ENCODE assay signal across 15 cellular contexts in the genomic region with DNA sequence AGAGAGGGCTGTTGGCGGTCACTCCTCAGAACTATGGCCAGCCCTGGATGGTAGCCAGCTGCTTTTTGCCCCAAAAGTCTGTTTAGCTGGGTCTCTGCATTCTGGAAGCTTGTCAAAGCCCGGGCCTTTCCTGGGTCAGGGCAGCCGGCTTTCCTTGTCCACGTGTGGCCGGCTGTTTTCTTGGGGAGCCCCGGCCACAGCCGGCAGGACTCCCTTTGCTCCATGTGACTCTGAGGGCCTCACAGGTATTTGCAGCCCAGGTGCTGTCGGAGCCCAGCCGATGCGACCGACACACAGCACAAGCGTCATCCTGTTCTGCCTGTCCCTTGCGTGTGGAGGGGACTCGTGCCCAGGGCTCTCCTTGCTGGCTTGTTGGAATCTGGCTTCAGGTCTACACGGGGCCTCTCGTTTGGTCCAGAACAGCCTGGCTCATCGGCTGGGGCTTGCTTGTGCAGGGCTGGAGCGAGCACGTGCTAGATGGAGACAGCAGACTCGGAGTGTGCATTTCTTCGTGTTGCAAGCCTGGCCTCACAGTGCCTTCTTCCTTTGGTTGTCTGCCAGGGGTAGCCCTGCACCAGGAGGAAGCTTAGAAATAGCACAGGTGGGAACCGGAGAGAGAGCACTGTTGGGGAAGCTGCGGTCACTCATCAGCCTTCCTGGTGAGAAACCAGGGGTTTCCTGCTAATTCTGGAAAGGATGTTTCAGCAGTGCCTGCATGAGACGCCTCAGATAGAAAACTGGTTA. TPM values are rescaled to one million over a fixed set of nuclear protein-coding genes. Genes with fewer than 3 reads are reported as not detected.
A peak's percentile ranks its signal among the peaks of the same experiment; 100 is the strongest.
DNase-seq lines count a peak whose midpoint lies in the region; ATAC-seq and TF ChIP-seq lines count a peak whose summit lies in the region.
"Had no signal": no experiment of that assay in that cellular context is flagged by ENCODE, and none has a peak within 500 bp of the region (broad histone marks: within the 10 kb centered on the region; RNA-seq: fewer than 3 reads in every experiment).

No MANE protein-coding gene starts in this region.

- in situ Hi-C loops in gastrocnemius medialis (cut with MboI; ENCODE audit: low sequenced_read_pairs in 4 of 4), result no loop called here

- 93% methylated on average over 21 to 24 of the region's 24 CpGs for WGBS in endodermal cell (ENCODE audit: insufficient coverage in 1 of 2, insufficient read length in 1 of 2), 2 experiments

- no peaks in the 10 kb centered on the region for H3K27me3 ChIP-seq in right atrium auricular region
- no peaks in the 10 kb centered on the region for H3K27me3 ChIP-seq in gastrocnemius medialis
- no peaks in the 10 kb centered on the region for H3K27me3 ChIP-seq in endodermal cell (ENCODE audit: control insufficient read depth, insufficient read depth, low read length, poor library complexity, severe bottlenecking)
- H3K27me3 ChIP-seq: SJSA1 had no signal

- intact Hi-C loops in gastrocnemius medialis (cut with DNase I; ENCODE audit: low total_unique reads), result loop anchor here (5.0 kb wide), 1 partner anchor 56 kb away; no protein-coding TSS in a partner anchor
- intact Hi-C loops in activated T-helper 2 cell treated with anti-CD3 and anti-CD28 coated beads, Interferon-gamma antibody, Interleukin-2, Interleukin-4, amounts not matched to agents 10 μg/mL and 5 μg/mL and 100 μg/mL, durations not matched to agents 14 hours and 24 hours and 36 hours (cut with micrococcal nuclease), result no loop called here

- ATAC-seq in gastrocnemius medialis, result peak; percentile 23 to 55
- ATAC-seq: activated CD8-positive, alpha-beta memory T cell treated with anti-CD3 and anti-CD28 coated beads, Interleukin-2, amount 10 ng/mL, durations not matched to agents 7 days and 5 days had no signal

- H3K9me3 Mint-ChIP-seq in activated T-helper 2 cell treated with anti-CD3 and anti-CD28 coated beads, Interferon-gamma antibody, Interleukin-2, Interleukin-4, amounts not matched to agents 10 μg/mL and 5 μg/mL and 100 μg/mL, durations not matched to agents 14 hours and 24 hours and 36 hours, result peaks cover 6% of the 10 kb centered on the region
- H3K9me3 Mint-ChIP-seq in endodermal cell, result peaks cover 4% of the 10 kb centered on the region

- TF ChIP-seq POLR2A in gastrocnemius medialis (IDR thresholded peaks at IDR 0.05), result no peak

- peaks cover 40% of the 10 kb centered on the region for H3K36me3 Mint-ChIP-seq in activated T-helper 2 cell treated with anti-CD3 and anti-CD28 coated beads, Interferon-gamma antibody, Interleukin-2, Interleukin-4, amounts not matched to agents 10 μg/mL and 5 μg/mL and 100 μg/mL, durations not matched to agents 14 hours and 24 hours and 36 hours (ENCODE audit: low read depth)
- H3K36me3 Mint-ChIP-seq in endodermal cell (ENCODE audit: low read depth), result peaks cover 82% of the 10 kb centered on the region

- H3K4me3 Mint-ChIP-seq in activated T-helper 2 cell treated with anti-CD3 and anti-CD28 coated beads, Interferon-gamma antibody, Interleukin-2, Interleukin-4, amounts not matched to agents 10 μg/mL and 5 μg/mL and 100 μg/mL, durations not matched to agents 14 hours and 24 hours and 36 hours (ENCODE audit: low read depth), result no peak overlapping the region
- H3K4me3 Mint-ChIP-seq in endodermal cell, result no peak overlapping the region
- H3K4me3 Mint-ChIP-seq: activated CD8-positive, alpha-beta memory T cell treated with anti-CD3 and anti-CD28 coated beads, Interleukin-2, amount 10 ng/mL, durations not matched to agents 7 days and 5 days; activated naive CD4-positive, alpha-beta T cell treated with anti-CD3 and anti-CD28 coated beads, Interleukin-2, amount 50 U/mL, for 24 hours had no signal

- DNase-seq in GDM1 (lab: John Stamatoyannopoulos, UW) (peak; percentile 91), SKM-1 treated with dmso at 0.1 percent for 144 hours (lab: John Stamatoyannopoulos, UW; ENCODE audit: unreplicated experiment) (peak; percentile 70), right atrium auricular region (ENCODE audit: low spot score) (no peak), gastrocnemius medialis (peak; percentile 35 to 78), endodermal cell (no peak)
- DNase-seq in activated CD8-positive, alpha-beta memory T cell treated with anti-CD3 and anti-CD28 coated beads, Interleukin-2, amount 50 U/mL, for 48 hours, result no peak
- no peak for DNase-seq in stimulated activated CD4-positive, alpha-beta T cell treated with anti-CD3 and anti-CD28 coated beads, Interleukin-12 subunit alpha, Interleukin-12 subunit beta, amount 100 ng/mL, for 4 hours
- no peak for DNase-seq in activated T-helper 2 cell treated with anti-CD3 and anti-CD28 coated beads, Interferon-gamma antibody, Interleukin-2, Interleukin-4, amounts not matched to agents 10 μg/mL and 5 μg/mL and 100 μg/mL, durations not matched to agents 14 hours and 24 hours and 36 hours (ENCODE audit: low spot score)
- DNase-seq: activated CD8-positive, alpha-beta memory T cell treated with anti-CD3 and anti-CD28 coated beads, Interleukin-2, amount 10 ng/mL, durations not matched to agents 7 days and 5 days; DMS79 treated with DMSO at 0.1 percent for 48 hours; MM.1S; NCI-H2171 treated with DMSO at 0.1 percent for 48 hours had no signal

- no peak overlapping the region for H3K27ac Mint-ChIP-seq in activated T-helper 2 cell treated with anti-CD3 and anti-CD28 coated beads, Interferon-gamma antibody, Interleukin-2, Interleukin-4, amounts not matched to agents 10 μg/mL and 5 μg/mL and 100 μg/mL, durations not matched to agents 14 hours and 24 hours and 36 hours
- no peak overlapping the region for H3K27ac Mint-ChIP-seq in endodermal cell
- H3K27ac Mint-ChIP-seq: activated CD8-positive, alpha-beta memory T cell treated with anti-CD3 and anti-CD28 coated beads, Interleukin-2, amount 10 ng/mL, durations not matched to agents 7 days and 5 days; activated naive CD4-positive, alpha-beta T cell treated with anti-CD3 and anti-CD28 coated beads, Interleukin-2, amount 50 U/mL, for 24 hours had no signal

- H3K4me1 Mint-ChIP-seq in activated T-helper 2 cell treated with anti-CD3 and anti-CD28 coated beads, Interferon-gamma antibody, Interleukin-2, Interleukin-4, amounts not matched to agents 10 μg/mL and 5 μg/mL and 100 μg/mL, durations not matched to agents 14 hours and 24 hours and 36 hours (ENCODE audit: low read depth), result peaks cover 19% of the 10 kb centered on the region
- peaks cover 12% of the 10 kb centered on the region for H3K4me1 Mint-ChIP-seq in endodermal cell

- no peak overlapping the region for H3K4me3 ChIP-seq in right atrium auricular region
- no peak overlapping the region for H3K4me3 ChIP-seq in gastrocnemius medialis
- H3K4me3 ChIP-seq in endodermal cell (ENCODE audit: low read length), result no peak overlapping the region
- H3K4me3 ChIP-seq: SJSA1 had no signal

- H3K9me3 ChIP-seq in right atrium auricular region (peaks cover 0 to under 1% of the 10 kb centered on the region in 2 donors), gastrocnemius medialis (no peaks in the 10 kb centered on the region), endodermal cell (ENCODE audit: control insufficient read depth, low read length) (peaks cover 3% of the 10 kb centered on the region)

- H3K9ac ChIP-seq in endodermal cell (ENCODE audit: extremely low read depth, low read length, poor library complexity, severe bottlenecking), result no peak overlapping the region

- no peaks in the 10 kb centered on the region for H3K27me3 Mint-ChIP-seq in activated T-helper 2 cell treated with anti-CD3 and anti-CD28 coated beads, Interferon-gamma antibody, Interleukin-2, Interleukin-4, amounts not matched to agents 10 μg/mL and 5 μg/mL and 100 μg/mL, durations not matched to agents 14 hours and 24 hours and 36 hours (ENCODE audit: low read depth)
- H3K27me3 Mint-ChIP-seq in endodermal cell (ENCODE audit: insufficient read depth), result no peaks in the 10 kb centered on the region
- H3K27me3 Mint-ChIP-seq: activated CD8-positive, alpha-beta memory T cell treated with anti-CD3 and anti-CD28 coated beads, Interleukin-2, amount 10 ng/mL, durations not matched to agents 7 days and 5 days; activated naive CD4-positive, alpha-beta T cell treated with anti-CD3 and anti-CD28 coated beads, Interleukin-2, amount 50 U/mL, for 24 hours had no signal

- H3K36me3 ChIP-seq in right atrium auricular region (peaks cover 57% of the 10 kb centered on the region), gastrocnemius medialis (peaks cover 0 to 42% of the 10 kb centered on the region in 2 donors), endodermal cell (ENCODE audit: control insufficient read depth, insufficient read depth, low read length) (peaks cover 87% of the 10 kb centered on the region)

- TF ChIP-seq CTCF in right atrium auricular region (IDR thresholded peaks at IDR 0.05), result no peak
- TF ChIP-seq CTCF in gastrocnemius medialis (IDR thresholded peaks at IDR 0.05 in 4 of 5, conservative IDR thresholded peaks at IDR 0.05 in 1 of 5), result no peak
- TF ChIP-seq CTCF in endodermal cell (conservative IDR thresholded peaks at IDR 0.05), result no peak

- peaks cover 0 to 48% of the 10 kb centered on the region in 2 donors for H3K4me1 ChIP-seq in right atrium auricular region
- peaks cover 34 to 50% of the 10 kb centered on the region in 2 donors for H3K4me1 ChIP-seq in gastrocnemius medialis
- peaks cover 16% of the 10 kb centered on the region for H3K4me1 ChIP-seq in endodermal cell (ENCODE audit: control insufficient read depth, insufficient read depth, low read length)

- peak overlapping the region; percentile 90 for H3K27ac ChIP-seq in right atrium auricular region
- H3K27ac ChIP-seq in gastrocnemius medialis, result peak overlapping the region; percentile 69 to 89 (median 78)
- no peak overlapping the region for H3K27ac ChIP-seq in endodermal cell (ENCODE audit: low read depth, low read length)
- H3K27ac ChIP-seq: SJSA1 had no signal

RNA-seq across cellular contexts. Expression of gene PGPEP1L, which starts 51.4 kb away (rescaled TPM):
- 1 to 10 TPM in 1 of 2 donors, under 1 TPM in 1; 0.74 to 1.3 TPM for total RNA-seq in right atrium auricular region
- total RNA-seq in gastrocnemius medialis, result 1 to 10 TPM; 2.9 to 7.1 (median 3.5) TPM
- total RNA-seq in activated T-helper 2 cell treated with anti-CD3 and anti-CD28 coated beads, Interferon-gamma antibody, Interleukin-2, Interleukin-4, amounts not matched to agents 10 μg/mL and 5 μg/mL and 100 μg/mL, durations not matched to agents 14 hours and 24 hours and 36 hours, result not detected in 2 replicates
- total RNA-seq in endodermal cell, result not detected
- not detected for polyA plus RNA-seq in endodermal cell (2013, experiment 1 of 2)
- not detected for polyA plus RNA-seq in endodermal cell (2013, experiment 2 of 2)
- total RNA-seq: activated CD8-positive, alpha-beta memory T cell treated with anti-CD3 and anti-CD28 coated beads, Interleukin-2, amount 10 ng/mL, durations not matched to agents 7 days and 5 days; lower leg skin; SJSA1 had no signal

Comparison
In these comparisons a context has a peak if more than half of its experiments do, and no peak if none do; other contexts are left out.
1. DNase-seq: peak in GDM1 (single experiment), SKM-1 treated with dmso at 0.1 percent for 144 hours (single experiment) and gastrocnemius medialis (2 of 2); none in right atrium auricular region (single experiment), activated CD8-positive, alpha-beta memory T cell treated with anti-CD3 and anti-CD28 coated beads, Interleukin-2, amount 50 U/mL, for 48 hours (single experiment), stimulated activated CD4-positive, alpha-beta T cell treated with anti-CD3 and anti-CD28 coated beads, Interleukin-12 subunit alpha, Interleukin-12 subunit beta, amount 100 ng/mL, for 4 hours (single experiment), activated T-helper 2 cell treated with anti-CD3 and anti-CD28 coated beads, Interferon-gamma antibody, Interleukin-2, Interleukin-4, amounts not matched to agents 10 μg/mL and 5 μg/mL and 100 μg/mL, durations not matched to agents 14 hours and 24 hours and 36 hours (single experiment) and endodermal cell (single experiment).